In genomic region chr7:26655761-26656160, GRCh38 we compare ENCODE assay signal across 19 cellular contexts.
"Had no signal": no experiment of that assay in that cellular context is flagged by ENCODE, and none has a peak within 500 bp of the region (broad histone marks: within the 10 kb centered on the region; RNA-seq: fewer than 3 reads in every experiment).

No MANE protein-coding gene starts in this region.

- H3K9me3 Mint-ChIP-seq: activated B cell treated with CpG ODN at 0.5 μM for 24 hours; activated CD4-positive, alpha-beta memory T cell treated with anti-CD3 and anti-CD28 coated beads, Interleukin-2, amount 10 ng/mL, durations not matched to agents 7 days and 5 days; activated naive CD8-positive, alpha-beta T cell treated with anti-CD3 and anti-CD28 coated beads for 36 hours; activated T-helper 17 cell treated with anti-CD3 and anti-CD28 coated beads, Interleukin-2, amount 50 U/mL, for 72 hours; naive thymus-derived CD8-positive, alpha-beta T cell; stimulated activated naive B cell treated with anti-CD40 and anti-IgM and Interleukin-4, amounts not matched to agents 10 μg/mL and 1 μg/mL and 100 μg/mL, for 72 hours had no signal

- H3K27me3 Mint-ChIP-seq: activated B cell treated with CpG ODN at 0.5 μM for 24 hours; stimulated activated naive B cell treated with anti-CD40 and anti-IgM and Interleukin-4, amounts not matched to agents 10 μg/mL and 1 μg/mL and 100 μg/mL, for 72 hours had no signal

- ATAC-seq: activated CD8-positive, alpha-beta memory T cell treated with anti-CD3 and anti-CD28 coated beads, Interleukin-2, amount 10 ng/mL, durations not matched to agents 7 days and 5 days; activated T-helper 17 cell treated with anti-CD3 and anti-CD28 coated beads, Interleukin-2, amount 50 U/mL, for 72 hours; naive thymus-derived CD8-positive, alpha-beta T cell; stimulated activated naive B cell treated with anti-CD40 and anti-IgM and Interleukin-4, amounts not matched to agents 10 μg/mL and 1 μg/mL and 100 μg/mL, for 72 hours; upper lobe of right lung had no signal

- H3K27ac Mint-ChIP-seq: activated B cell treated with CpG ODN at 0.5 μM for 24 hours; activated CD4-positive, alpha-beta memory T cell treated with anti-CD3 and anti-CD28 coated beads, Interleukin-2, amount 10 ng/mL, durations not matched to agents 7 days and 5 days; activated CD8-positive, alpha-beta memory T cell treated with anti-CD3 and anti-CD28 coated beads, Interleukin-2, amount 10 ng/mL, durations not matched to agents 7 days and 5 days; activated naive CD8-positive, alpha-beta T cell treated with anti-CD3 and anti-CD28 coated beads for 36 hours; activated T-helper 17 cell treated with anti-CD3 and anti-CD28 coated beads, Interleukin-2, amount 50 U/mL, for 72 hours; naive thymus-derived CD8-positive, alpha-beta T cell; stimulated activated naive B cell treated with anti-CD40 and anti-IgM and Interleukin-4, amounts not matched to agents 10 μg/mL and 1 μg/mL and 100 μg/mL, for 72 hours had no signal

- H3K4me3 Mint-ChIP-seq: activated B cell treated with CpG ODN at 0.5 μM for 24 hours; activated CD4-positive, alpha-beta memory T cell treated with anti-CD3 and anti-CD28 coated beads, Interleukin-2, amount 10 ng/mL, durations not matched to agents 7 days and 5 days; activated CD8-positive, alpha-beta memory T cell treated with anti-CD3 and anti-CD28 coated beads, Interleukin-2, amount 10 ng/mL, durations not matched to agents 7 days and 5 days; activated naive CD8-positive, alpha-beta T cell treated with anti-CD3 and anti-CD28 coated beads for 36 hours; activated T-helper 17 cell treated with anti-CD3 and anti-CD28 coated beads, Interleukin-2, amount 50 U/mL, for 72 hours; naive thymus-derived CD8-positive, alpha-beta T cell; stimulated activated naive B cell treated with anti-CD40 and anti-IgM and Interleukin-4, amounts not matched to agents 10 μg/mL and 1 μg/mL and 100 μg/mL, for 72 hours had no signal

- H3K36me3 Mint-ChIP-seq: activated CD8-positive, alpha-beta memory T cell treated with anti-CD3 and anti-CD28 coated beads, Interleukin-2, amount 10 ng/mL, durations not matched to agents 7 days and 5 days; activated naive CD8-positive, alpha-beta T cell treated with anti-CD3 and anti-CD28 coated beads for 36 hours; naive thymus-derived CD8-positive, alpha-beta T cell had no signal

- DNase-seq: activated B cell treated with CpG ODN at 0.5 μM for 24 hours; activated CD4-positive, alpha-beta memory T cell treated with anti-CD3 and anti-CD28 coated beads, Interleukin-2, amount 10 ng/mL, durations not matched to agents 7 days and 5 days; activated CD4-positive, alpha-beta T cell treated with anti-CD3 and anti-CD28 coated beads for 4 hours; activated CD8-positive, alpha-beta memory T cell treated with anti-CD3 and anti-CD28 coated beads, Interleukin-2, amount 10 ng/mL, durations not matched to agents 7 days and 5 days; activated naive CD4-positive, alpha-beta T cell; activated naive CD8-positive, alpha-beta T cell treated with anti-CD3 and anti-CD28 coated beads for 36 hours; activated T-cell treated with anti-CD3 and anti-CD28 coated beads, Interleukin-2, amount 50 U/mL, for 1 hour; amniotic stem cell; dermis blood vessel endothelial cell; effector memory CD4-positive, alpha-beta T cell; esophagus squamous epithelium; mesendoderm; naive thymus-derived CD8-positive, alpha-beta T cell; occipital lobe; retina; stimulated activated naive B cell treated with anti-CD40 and anti-IgM and Interleukin-4, amounts not matched to agents 10 μg/mL and 1 μg/mL and 100 μg/mL, for 72 hours; T-helper 9 cell; upper lobe of right lung had no signal

- H3K4me1 Mint-ChIP-seq: activated B cell treated with CpG ODN at 0.5 μM for 24 hours; activated CD4-positive, alpha-beta memory T cell treated with anti-CD3 and anti-CD28 coated beads, Interleukin-2, amount 10 ng/mL, durations not matched to agents 7 days and 5 days; activated CD8-positive, alpha-beta memory T cell treated with anti-CD3 and anti-CD28 coated beads, Interleukin-2, amount 10 ng/mL, durations not matched to agents 7 days and 5 days; activated naive CD8-positive, alpha-beta T cell treated with anti-CD3 and anti-CD28 coated beads for 36 hours; activated T-helper 17 cell treated with anti-CD3 and anti-CD28 coated beads, Interleukin-2, amount 50 U/mL, for 72 hours; naive thymus-derived CD8-positive, alpha-beta T cell; stimulated activated naive B cell treated with anti-CD40 and anti-IgM and Interleukin-4, amounts not matched to agents 10 μg/mL and 1 μg/mL and 100 μg/mL, for 72 hours had no signal
